Comparison of ENCODE assay signal across 23 cellular contexts in the genomic region with DNA sequence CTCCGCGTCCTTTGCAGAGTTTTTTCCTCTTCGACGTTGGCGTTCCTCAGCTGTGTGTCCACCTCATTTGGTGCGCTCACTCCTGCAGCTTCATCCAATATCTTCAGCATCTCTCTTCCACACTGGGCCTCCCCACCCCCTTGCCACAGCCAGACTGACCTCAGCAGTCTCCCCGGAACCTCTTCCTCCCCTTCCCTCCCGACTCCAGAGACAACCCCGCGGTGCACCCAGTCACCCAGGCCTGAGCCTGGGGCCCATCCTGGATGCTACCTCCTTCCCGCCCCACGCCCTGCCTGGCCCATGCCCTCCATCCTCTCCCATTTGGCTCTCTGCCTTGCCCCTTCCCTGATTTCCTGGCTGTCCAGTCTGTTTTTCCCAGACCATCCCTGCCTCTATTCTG. TPM values are rescaled to one million over a fixed set of nuclear protein-coding genes. Genes with fewer than 3 reads are reported as not detected.
DNase-seq lines count a peak whose midpoint lies in the region; ATAC-seq, FAIRE-seq and TF ChIP-seq lines count a peak whose summit lies in the region.
"Had no signal": no experiment of that assay in that cellular context is flagged by ENCODE, and none has a peak within 500 bp of the region (broad histone marks: within the 10 kb centered on the region; RNA-seq: fewer than 3 reads in every experiment).

No MANE protein-coding gene starts in this region.

- TF ChIP-seq CTCF in psoas muscle (IDR thresholded peaks at IDR 0.05), result no peak
- TF ChIP-seq CTCF in upper lobe of left lung (IDR thresholded peaks at IDR 0.05), result no peak

- intact Hi-C loops in Right ventricle myocardium inferior (cut with DNase I) (no loop called here), cardiac septum (cut with DNase I) (no loop called here), left ventricle myocardium superior (cut with micrococcal nuclease) (no loop called here), psoas muscle (cut with DNase I) (no loop called here)

- no peak for FAIRE-seq in urothelium cell line (lab: Jason Lieb, UNC)
- FAIRE-seq: D721Med, GM18507 had no signal

- no peak for TF ChIP-seq POLR2A in upper lobe of left lung (IDR thresholded peaks at IDR 0.05)

- H3K4me1 ChIP-seq in psoas muscle, result no peaks in the 10 kb centered on the region
- no peaks in the 10 kb centered on the region for H3K4me1 ChIP-seq in upper lobe of left lung
- H3K4me1 ChIP-seq: ascending aorta, uterus had no signal

- H3K4me3 ChIP-seq in psoas muscle, result peak overlapping the region; percentile 15
- peak overlapping the region in 1 of 4 donors; percentile 10 for H3K4me3 ChIP-seq in upper lobe of left lung
- H3K4me3 ChIP-seq: ascending aorta, BLaER1, uterus had no signal

- H3K27me3 ChIP-seq in psoas muscle (ENCODE audit: insufficient read depth in 3 of 3, low read length in 2 of 3) (peaks cover 0 to 11% (median 6%) of the 10 kb centered on the region in 3 donors), upper lobe of left lung (no peaks in the 10 kb centered on the region)
- H3K27me3 ChIP-seq: ascending aorta, BLaER1, uterus had no signal

- DNase-seq in Right ventricle myocardium inferior (ENCODE audit: missing footprints) (no peak), cardiac septum (ENCODE audit: low spot score) (no peak), left ventricle myocardium superior (no peak), psoas muscle (peak in 1 of 2 donors; percentile 30), upper lobe of left lung (no peak), urothelium cell line (ENCODE audit: low spot score) (no peak), middle frontal gyrus (ENCODE audit: extremely low spot score, low spot score) (no peak), NCI-H446 treated with DMSO at 0.1 percent for 48 hours (lab: John Stamatoyannopoulos, UW) (no peak)
- DNase-seq: 8988T; activated CD4-positive, alpha-beta T cell treated with anti-CD3 and anti-CD28 coated beads, Interleukin-2, amount 50 U/mL, for 4 hours; activated naive CD4-positive, alpha-beta T cell; HFFc6; KG1; kidney glomerular epithelial cell; NCI-H187 treated with DMSO at 0.1 percent for 48 hours; retina; SHP77 treated with DMSO at 0.1 percent for 48 hours; stimulated activated naive B cell treated with anti-CD40 and anti-IgM and Interleukin-4, amounts not matched to agents 10 μg/mL and 1 μg/mL and 100 μg/mL, for 72 hours; uterus had no signal

- peak; percentile 58 for ATAC-seq in Right ventricle myocardium inferior
- peak; percentile 68 for ATAC-seq in left ventricle myocardium superior
- ATAC-seq in psoas muscle, result peak in 1 of 4 donors; percentile 33
- ATAC-seq in upper lobe of left lung (ENCODE audit: low FRiP score in 2 of 2), result peak; percentile 20 to 75
- ATAC-seq: stimulated activated naive B cell treated with anti-CD40 and anti-IgM and Interleukin-4, amounts not matched to agents 10 μg/mL and 1 μg/mL and 100 μg/mL, for 72 hours had no signal

- no peak for TF ChIP-seq EP300 in upper lobe of left lung (IDR thresholded peaks at IDR 0.05)

- no peaks in the 10 kb centered on the region for H3K36me3 ChIP-seq in psoas muscle (ENCODE audit: insufficient read depth in 1 of 2, low read depth in 1 of 2)
- H3K36me3 ChIP-seq in upper lobe of left lung, result peaks cover 0 to 6% (median 0%) of the 10 kb centered on the region in 4 donors
- H3K36me3 ChIP-seq: BLaER1, uterus had no signal

- H3K9me3 ChIP-seq in psoas muscle (no peaks in the 10 kb centered on the region), upper lobe of left lung (no peaks in the 10 kb centered on the region)
- H3K9me3 ChIP-seq: ascending aorta, uterus had no signal

- H3K27ac ChIP-seq in psoas muscle (no peak overlapping the region), upper lobe of left lung (peak overlapping the region; percentile 30 to 88 (median 66))
- H3K27ac ChIP-seq: BLaER1, uterus had no signal

- 78 to 81% (median 81%) methylated on average over 12 of the region's 12 CpGs for WGBS in psoas muscle, 3 donors
- WGBS in upper lobe of left lung, 2 donors, result 66 to 77% methylated on average over 12 of the region's 12 CpGs

RNA-seq across cellular contexts. Expression of a gene that starts 8.1 kb away (rescaled TPM):
- total RNA-seq in Right ventricle myocardium inferior, result 0.95 TPM
- total RNA-seq in cardiac septum, result 0.81 TPM
- total RNA-seq in left ventricle myocardium superior, result 0.42 TPM
- under 1 TPM in 3 of 4 donors, not detected in 1; 0.27 to 0.43 (median 0.37) TPM for total RNA-seq in psoas muscle
- under 1 TPM in 2 of 3 donors, not detected in 1; 0.06 to 0.44 TPM for polyA plus RNA-seq in psoas muscle
- 10 to 100 TPM in 3 of 6 donors, 1 to 10 TPM in 3; 3.8 to 22.9 (median 10.0) TPM for total RNA-seq in upper lobe of left lung

RNA-seq across cellular contexts. Expression of a gene that starts 14.2 kb away (rescaled TPM):
- total RNA-seq in Right ventricle myocardium inferior (5.0 TPM), cardiac septum (12.9 TPM), left ventricle myocardium superior (5.3 TPM), psoas muscle (1 to 10 TPM; 2.4 to 6.3 (median 4.5) TPM), upper lobe of left lung (10 to 100 TPM; 20.3 to 87.3 (median 45.1) TPM)
- 1 to 10 TPM in 1 of 3 donors, under 1 TPM in 2; 0.64 to 2.3 (median 0.77) TPM for polyA plus RNA-seq in psoas muscle

RNA-seq across cellular contexts. Expression of a gene that starts 25.2 kb away (rescaled TPM):
- total RNA-seq in Right ventricle myocardium inferior, result 8.0 TPM
- total RNA-seq in cardiac septum, result 8.5 TPM
- total RNA-seq in left ventricle myocardium superior, result 7.3 TPM
- total RNA-seq in psoas muscle, result 10 to 100 TPM in 1 of 4 donors, 1 to 10 TPM in 3; 7.5 to 14.8 (median 9.8) TPM
- 10 to 100 TPM; 10.0 to 30.6 (median 15.5) TPM for polyA plus RNA-seq in psoas muscle
- 10 to 100 TPM in 5 of 6 donors, 1 to 10 TPM in 1; 8.4 to 80.7 (median 19.4) TPM for total RNA-seq in upper lobe of left lung

RNA-seq across cellular contexts. Expression of a gene that starts 49.2 kb away (rescaled TPM):
- 11.2 TPM for total RNA-seq in Right ventricle myocardium inferior
- total RNA-seq in cardiac septum, result 18.0 TPM
- 12.7 TPM for total RNA-seq in left ventricle myocardium superior
- 10 to 100 TPM; 13.6 to 18.9 (median 15.8) TPM for total RNA-seq in psoas muscle
- polyA plus RNA-seq in psoas muscle, result 10 to 100 TPM in 1 of 3 donors, 1 to 10 TPM in 2; 3.6 to 21.2 (median 9.9) TPM
- total RNA-seq in upper lobe of left lung, result 10 to 100 TPM in 4 of 6 donors, 1 to 10 TPM in 1, under 1 TPM in 1; 0.59 to 28.3 (median 22.4) TPM
